18 cellular contexts compared by ENCODE assay signal in genomic region chr5:180137401-180138213, GRCh38.
DNase-seq lines count a peak whose midpoint lies in the region; ATAC-seq and TF ChIP-seq lines count a peak whose summit lies in the region.
"Had no signal": no experiment of that assay in that cellular context is flagged by ENCODE, and none has a peak within 500 bp of the region (broad histone marks: within the 10 kb centered on the region; RNA-seq: fewer than 3 reads in every experiment).

No MANE protein-coding gene starts in this region.

- H4K91ac ChIP-seq in neuronal stem cell (ENCODE audit: low read depth, low read length, poor library complexity) = no peak overlapping the region

- H3K4me2 ChIP-seq in neuronal stem cell (ENCODE audit: insufficient read depth, low read length, poor library complexity, severe bottlenecking) = no peak overlapping the region
- H3K4me2 ChIP-seq: BLaER1 had no signal

- 89% methylated on average over 24 of the region's 24 CpGs for WGBS in right cardiac atrium
- WGBS in esophagus muscularis mucosa = 92% methylated on average over 8 of the region's 24 CpGs
- no CpG with 5 or more reads among the region's 24 CpGs for WGBS in neuronal stem cell (ENCODE audit: extremely low coverage in 2 of 2, insufficient read length in 2 of 2, insufficient replicate concordance in 1 of 2), 2 donors

- H3K4me3 ChIP-seq in right cardiac atrium (ENCODE audit: low read length) (no peak overlapping the region), esophagus muscularis mucosa (no peak overlapping the region), neuronal stem cell (ENCODE audit: low read length in 2 of 2) (no peak overlapping the region)
- H3K4me3 ChIP-seq: BLaER1, SJCRH30 had no signal

- H3K4ac ChIP-seq in neuronal stem cell (ENCODE audit: low read length) = peak overlapping the region; percentile 31

- no peaks in the 10 kb centered on the region for H3K4me1 Mint-ChIP-seq in type B pancreatic cell (ENCODE audit: unreplicated experiment)
- peaks cover 9% of the 10 kb centered on the region for H3K4me1 Mint-ChIP-seq in MCF 10A (ENCODE audit: insufficient read depth, unreplicated experiment)

- H3K4me3 Mint-ChIP-seq in type B pancreatic cell (no peak overlapping the region), MCF 10A (ENCODE audit: unreplicated experiment) (no peak overlapping the region)
- H3K4me3 Mint-ChIP-seq: activated CD8-positive, alpha-beta T cell treated with anti-CD3 and anti-CD28 coated beads for 36 hours; activated naive CD4-positive, alpha-beta T cell treated with anti-CD3 and anti-CD28 coated beads for 36 hours; activated T-cell treated with anti-CD3 and anti-CD28 coated beads, Interleukin-2, amount 50 U/mL, for 24 hours; T-cell had no signal

- H3K27ac ChIP-seq in right cardiac atrium (ENCODE audit: low read length) = no peak overlapping the region
- H3K27ac ChIP-seq in esophagus muscularis mucosa (replicated peaks in 1 of 4) = no peak overlapping the region
- no peak overlapping the region for H3K27ac ChIP-seq in neuronal stem cell (replicated peaks; ENCODE audit: low read length)
- no peak overlapping the region for H3K27ac ChIP-seq in foreskin keratinocyte
- H3K27ac ChIP-seq: BLaER1, SJCRH30 had no signal

- H3K4me1 ChIP-seq in right cardiac atrium (ENCODE audit: control insufficient read depth, insufficient read depth, low read length) (no peaks in the 10 kb centered on the region), esophagus muscularis mucosa (peaks cover 0 to 6% (median 0%) of the 10 kb centered on the region in 4 donors), neuronal stem cell (ENCODE audit: control insufficient read depth in 2 of 2, insufficient read depth in 1 of 2, low read depth in 1 of 2, low read length in 2 of 2) (peaks cover 0 to 15% of the 10 kb centered on the region in 2 donors), foreskin keratinocyte (no peaks in the 10 kb centered on the region)
- H3K4me1 ChIP-seq: SJCRH30 had no signal

- H3K9me3 Mint-ChIP-seq in type B pancreatic cell (no peaks in the 10 kb centered on the region), MCF 10A (ENCODE audit: unreplicated experiment) (no peaks in the 10 kb centered on the region)
- H3K9me3 Mint-ChIP-seq: activated CD8-positive, alpha-beta T cell treated with anti-CD3 and anti-CD28 coated beads for 36 hours; activated naive CD4-positive, alpha-beta T cell treated with anti-CD3 and anti-CD28 coated beads for 36 hours; activated T-cell treated with anti-CD3 and anti-CD28 coated beads, Interleukin-2, amount 50 U/mL, for 24 hours; T-cell had no signal

- peak overlapping the region; percentile 1 for H4K8ac ChIP-seq in neuronal stem cell (ENCODE audit: low read depth, low read length)

- no TSS peak for BruUV-seq in MCF 10A (replicated peaks; lab: Mats Ljungman, UMichigan)

- no peak overlapping the region for H2BK15ac ChIP-seq in neuronal stem cell (ENCODE audit: low read length)

- H2AK5ac ChIP-seq in neuronal stem cell (ENCODE audit: low read depth, low read length) = peak overlapping the region; percentile 92

- H3K23ac ChIP-seq in neuronal stem cell (ENCODE audit: low read depth, low read length, poor library complexity) = no peak overlapping the region

- ATAC-seq in right cardiac atrium = no peak
- ATAC-seq in foreskin keratinocyte = no peak
- ATAC-seq in GM21390 (IDR thresholded peaks at IDR 0.05; ENCODE audit: unreplicated experiment) = no peak
- ATAC-seq: activated CD8-positive, alpha-beta T cell treated with anti-CD3 and anti-CD28 coated beads for 36 hours; T-cell had no signal

- intact Hi-C loops in cardiac septum (cut with DNase I) (no loop called here), right cardiac atrium (cut with DNase I) (no loop called here), esophagus muscularis mucosa (cut with DNase I) (no loop called here), MCF 10A (cut with micrococcal nuclease) (no loop called here)

- H3K79me1 ChIP-seq in neuronal stem cell (ENCODE audit: low read depth, low read length) = peaks cover 4% of the 10 kb centered on the region

- H3K9ac ChIP-seq in neuronal stem cell (ENCODE audit: low read depth, low read length, poor library complexity) = peak overlapping the region; percentile 18
- H3K9ac ChIP-seq: BLaER1 had no signal

- H3K27ac Mint-ChIP-seq in type B pancreatic cell (peak overlapping the region; percentile 48), MCF 10A (ENCODE audit: low read depth, unreplicated experiment) (no peak overlapping the region)
- H3K27ac Mint-ChIP-seq: activated CD8-positive, alpha-beta T cell treated with anti-CD3 and anti-CD28 coated beads for 36 hours; activated naive CD4-positive, alpha-beta T cell treated with anti-CD3 and anti-CD28 coated beads for 36 hours; activated T-cell treated with anti-CD3 and anti-CD28 coated beads, Interleukin-2, amount 50 U/mL, for 24 hours; T-cell had no signal

- no peak overlapping the region for H3K14ac ChIP-seq in neuronal stem cell (ENCODE audit: low read length)

- H3K9me3 ChIP-seq in right cardiac atrium (ENCODE audit: control insufficient read depth, low read length) = no peaks in the 10 kb centered on the region
- H3K9me3 ChIP-seq in esophagus muscularis mucosa = no peaks in the 10 kb centered on the region
- peaks cover 0 to 4% of the 10 kb centered on the region in 2 donors for H3K9me3 ChIP-seq in neuronal stem cell (replicated peaks in 1 of 2; ENCODE audit: control insufficient read depth in 2 of 2, insufficient read depth in 1 of 2, low read depth in 1 of 2, low read length in 2 of 2)
- H3K9me3 ChIP-seq: SJCRH30 had no signal

- TF ChIP-seq CTCF in esophagus muscularis mucosa (IDR thresholded peaks at IDR 0.05) (no peak), type B pancreatic cell (conservative IDR thresholded peaks at IDR 0.05) (no peak), foreskin keratinocyte (conservative IDR thresholded peaks at IDR 0.05) (no peak), MCF 10A (IDR thresholded peaks at IDR 0.05; ENCODE audit: unreplicated experiment) (no peak)

- POLR2A ChIA-PET in MCF 10A (lab: Yijun Ruan, JAX) = no interaction called here

- H2AFZ ChIP-seq in neuronal stem cell (ENCODE audit: low read length) = no peak overlapping the region

- H3K18ac ChIP-seq in neuronal stem cell (ENCODE audit: low read length) = peak overlapping the region; percentile 61

- DNase-seq in cardiac septum (ENCODE audit: low spot score) (peak; percentile 46), right cardiac atrium (no peak), esophagus muscularis mucosa (ENCODE audit: extremely low spot score) (peak; percentile 75), neuronal stem cell (ENCODE audit: low spot score) (no peak), type B pancreatic cell (ENCODE audit: extremely low spot score, unreplicated experiment) (peak; percentile 60), foreskin keratinocyte (no peak), MCF 10A (ENCODE audit: unreplicated experiment) (no peak)
- DNase-seq: activated CD8-positive, alpha-beta T cell treated with anti-CD3 and anti-CD28 coated beads for 36 hours; activated naive CD4-positive, alpha-beta T cell treated with anti-CD3 and anti-CD28 coated beads for 36 hours; activated T-cell treated with anti-CD3 and anti-CD28 coated beads, Interleukin-2, amount 50 U/mL, for 24 hours; dermis blood vessel endothelial cell; NCI-H510A; NK-92 treated with Interleukin-12 subunit alpha and Interleukin-12 subunit beta, amount 100 ng/mL, for 24 hours; SJCRH30; small intestine had no signal

- TF ChIP-seq POLR2A in esophagus muscularis mucosa (IDR thresholded peaks at IDR 0.05; ENCODE audit: low read depth) = no peak

- H3K36me3 ChIP-seq in esophagus muscularis mucosa (no peaks in the 10 kb centered on the region), neuronal stem cell (replicated peaks in 1 of 2; ENCODE audit: control insufficient read depth in 2 of 2, insufficient read depth in 2 of 2, low read length in 2 of 2) (no peaks in the 10 kb centered on the region)
- H3K36me3 ChIP-seq: BLaER1, SJCRH30 had no signal

- H3K27me3 Mint-ChIP-seq in type B pancreatic cell (peaks cover 10% of the 10 kb centered on the region), MCF 10A (ENCODE audit: insufficient read depth, unreplicated experiment) (peaks cover 38% of the 10 kb centered on the region)

- H2BK5ac ChIP-seq in neuronal stem cell (ENCODE audit: low read length) = peak overlapping the region; percentile 8

- H3K27me3 ChIP-seq in right cardiac atrium (ENCODE audit: control insufficient read depth, insufficient read depth) = no peaks in the 10 kb centered on the region
- peaks cover 0 to 73% (median 0%) of the 10 kb centered on the region in 4 donors for H3K27me3 ChIP-seq in esophagus muscularis mucosa
- peaks cover 0 to 6% (median 0%) of the 10 kb centered on the region in 3 experiments for H3K27me3 ChIP-seq in neuronal stem cell (ENCODE audit: control insufficient read depth in 3 of 3, insufficient read depth in 3 of 3, low read depth in 1 of 3, low read length in 3 of 3)
- no peaks in the 10 kb centered on the region for H3K27me3 ChIP-seq in foreskin keratinocyte
- H3K27me3 ChIP-seq: BLaER1 had no signal

- no peak overlapping the region for H2BK120ac ChIP-seq in neuronal stem cell (ENCODE audit: low read depth, low read length)

- TF ChIP-seq EP300 in esophagus muscularis mucosa (IDR thresholded peaks at IDR 0.05) = no peak

- H3K36me3 Mint-ChIP-seq in type B pancreatic cell = no peaks in the 10 kb centered on the region
- peaks cover 7% of the 10 kb centered on the region for H3K36me3 Mint-ChIP-seq in MCF 10A (ENCODE audit: insufficient read depth, unreplicated experiment)
- H3K36me3 Mint-ChIP-seq: T-cell had no signal

- peak overlapping the region; percentile 79 for H2BK12ac ChIP-seq in neuronal stem cell (ENCODE audit: low read length)

- CTCF ChIA-PET in MCF 10A (lab: Yijun Ruan, JAX) = interaction anchor here (0.6 to 1.1 kb wide), 2 partner anchors 10 to 77 kb away, joined by 3 read pairs; no protein-coding TSS in a partner anchor

Comparison
In these comparisons a context has a peak if more than half of its experiments do, and no peak if none do; other contexts are left out.
1. DNase-seq: peak in cardiac septum (single experiment), esophagus muscularis mucosa (single experiment) and type B pancreatic cell (single experiment); none in right cardiac atrium (0 of 3), neuronal stem cell (single experiment), foreskin keratinocyte (0 of 2) and MCF 10A (single experiment).